Comparison of ENCODE assay signal across 1 cellular context in the genomic region with DNA sequence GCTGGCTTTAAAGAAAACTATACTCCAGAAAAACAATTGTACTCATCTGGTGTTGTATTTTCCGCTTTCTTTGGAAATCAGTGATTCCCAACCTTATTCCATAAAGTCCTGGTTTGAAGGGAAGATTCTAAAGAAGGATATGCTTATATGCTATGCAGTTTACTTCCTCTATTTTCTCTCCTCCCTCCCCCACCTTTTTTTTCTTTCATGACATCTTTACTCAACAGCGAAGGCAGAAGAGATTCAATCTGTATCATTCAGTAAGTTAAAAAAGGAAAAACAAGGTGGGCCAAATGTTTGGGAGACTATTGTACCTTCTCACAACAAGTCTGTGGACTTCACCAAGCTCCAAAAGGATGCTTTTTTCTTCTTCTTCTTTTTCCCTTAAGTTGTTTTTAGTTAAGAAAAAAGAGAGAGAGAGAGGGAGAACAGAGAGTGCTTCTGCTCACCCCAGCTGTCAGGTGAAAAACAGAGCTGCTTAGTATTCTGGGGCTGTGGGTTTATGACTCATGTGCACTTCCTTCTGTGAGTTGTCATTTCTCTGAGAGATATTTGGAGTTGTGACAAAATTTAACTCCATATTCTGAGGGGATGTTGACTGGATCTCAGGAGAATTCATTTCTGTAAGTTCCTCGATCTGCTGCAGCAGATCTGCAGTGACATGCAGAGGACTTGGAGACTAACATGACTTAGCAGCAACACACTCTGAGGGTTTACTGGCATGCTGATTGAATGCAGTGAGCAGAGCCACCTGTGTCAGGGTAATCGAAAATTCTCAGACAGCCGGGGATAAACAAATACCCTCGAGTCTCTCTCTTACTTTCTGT.
TF ChIP-seq lines count a peak whose summit lies in the region.

No MANE protein-coding gene starts in this region.

TF ChIP-seq in GM23338, 12 proteins besides CTCF, POLR2A, EP300 and RAD21 (continued from another document):
- TF ChIP-seq CREB1 (CRISPR knock-in tag; IDR thresholded peaks at IDR 0.05; ENCODE audit: low read depth) (no peak), POLR2AphosphoS5 (IDR thresholded peaks at IDR 0.05; ENCODE audit: low read depth) (no peak), STAT1 (IDR thresholded peaks at IDR 0.05; ENCODE audit: unreplicated experiment) (no peak), EZH2 (IDR thresholded peaks at IDR 0.05; ENCODE audit: low read depth, unreplicated experiment) (no peak), JUNB (IDR thresholded peaks at IDR 0.05; ENCODE audit: unreplicated experiment) (no peak)
- TF ChIP-seq, protein P1, sequence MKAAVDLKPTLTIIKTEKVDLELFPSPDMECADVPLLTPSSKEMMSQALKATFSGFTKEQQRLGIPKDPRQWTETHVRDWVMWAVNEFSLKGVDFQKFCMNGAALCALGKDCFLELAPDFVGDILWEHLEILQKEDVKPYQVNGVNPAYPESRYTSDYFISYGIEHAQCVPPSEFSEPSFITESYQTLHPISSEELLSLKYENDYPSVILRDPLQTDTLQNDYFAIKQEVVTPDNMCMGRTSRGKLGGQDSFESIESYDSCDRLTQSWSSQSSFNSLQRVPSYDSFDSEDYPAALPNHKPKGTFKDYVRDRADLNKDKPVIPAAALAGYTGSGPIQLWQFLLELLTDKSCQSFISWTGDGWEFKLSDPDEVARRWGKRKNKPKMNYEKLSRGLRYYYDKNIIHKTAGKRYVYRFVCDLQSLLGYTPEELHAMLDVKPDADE (IDR thresholded peaks at IDR 0.05), result no peak
